In the genomic region with DNA sequence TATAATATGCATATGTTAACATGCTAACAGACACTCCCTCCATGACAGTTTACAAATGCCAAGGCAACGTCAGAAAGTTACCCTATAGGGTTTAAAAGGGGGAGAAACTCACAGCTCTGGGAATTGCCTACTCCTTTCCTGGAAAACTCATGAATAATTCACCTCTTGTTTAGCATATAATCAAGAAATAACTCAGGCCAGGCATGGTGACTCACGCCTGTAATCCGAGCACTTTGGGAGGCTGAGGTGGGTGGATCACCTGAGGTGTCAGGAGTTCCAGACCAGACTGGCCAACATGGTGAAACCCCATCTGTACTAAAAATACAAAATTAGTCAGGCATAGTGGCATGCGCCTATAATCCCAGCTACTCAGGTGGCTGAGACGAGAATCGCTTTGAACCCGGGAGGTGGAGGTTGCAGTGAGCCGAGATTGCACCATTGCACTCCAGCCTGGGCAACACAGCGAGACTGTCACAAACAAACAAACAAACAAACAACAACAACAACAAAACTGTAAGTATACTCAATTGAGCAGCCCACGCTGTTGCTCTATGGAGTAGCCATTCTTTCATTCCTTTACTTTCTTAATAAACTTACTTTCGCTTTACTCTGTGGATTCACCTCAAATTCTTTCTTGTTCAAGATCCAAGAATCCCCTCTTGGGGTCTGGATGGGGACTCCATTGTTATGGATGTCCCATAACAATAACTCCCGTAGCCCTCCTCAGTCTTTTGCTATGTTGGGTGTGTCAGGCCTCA, we compare ENCODE assay signal across 8 cellular contexts. TPM values are rescaled to one million over a fixed set of nuclear protein-coding genes. Genes with fewer than 3 reads are reported as not detected.
DNase-seq lines count a peak whose midpoint lies in the region; ATAC-seq and TF ChIP-seq lines count a peak whose summit lies in the region.
"Not testable (repeated sequence)": the region's sequence is repeated elsewhere in the genome, so short reads cannot be mapped to it uniquely, and the experiment has no call there.

No MANE protein-coding gene starts in this region.

- H3K36me3 Mint-ChIP-seq in WTC11 = peaks cover 23% of the 10 kb centered on the region

- ATAC-seq in WTC11 = peak; percentile 13; the same call in 1 of the 2 replicates

- H3K4me3 ChIP-seq in brain microvascular endothelial cell (ENCODE audit: low read depth, low read length); skeletal muscle cell (ENCODE audit: low read depth, low read length): not testable (repeated sequence)

- not testable (repeated sequence) for H3K27me3 Mint-ChIP-seq in WTC11 (ENCODE audit: low read depth)

- CTCF ChIA-PET in WTC11 (lab: Charles Lee) = not testable (repeated sequence)

- not testable (repeated sequence) for H3K36me3 ChIP-seq in brain microvascular endothelial cell (replicated peaks)

- not testable (repeated sequence) for H3K4me3 Mint-ChIP-seq in WTC11

- POLR2A ChIA-PET in WTC11 (lab: Charles Lee) = not testable (repeated sequence)

- TF ChIP-seq CTCF in WTC11 (IDR thresholded peaks at IDR 0.05); brain microvascular endothelial cell (IDR thresholded peaks at IDR 0.05; ENCODE audit: low read depth, low read length, missing control alignments): not testable (repeated sequence)

- DNase-seq in EL (peak; percentile 27), NCI-H2196 (lab: John Stamatoyannopoulos, UW; ENCODE audit: unreplicated experiment) (peak; percentile 10), brain microvascular endothelial cell (peak; percentile 62), iris pigment epithelial cell (ENCODE audit: low read depth) (peak; percentile 73), skeletal muscle cell (ENCODE audit: low read depth) (peak; percentile 11)
- not testable (repeated sequence) for DNase-seq in WTC11 (ENCODE audit: low spot score)
- peak; percentile 78 to 79 for DNase-seq in activated T-cell treated with anti-CD3 and anti-CD28 coated beads, Interleukin-2, amount 50 U/mL, for 48 hours
- peak; percentile 72 for DNase-seq in stimulated activated CD8-positive, alpha-beta memory T cell treated with anti-CD3 and anti-CD28 coated beads, Interleukin-4, amount 100 ng/mL, for 48 hours

- in situ Hi-C loops in brain microvascular endothelial cell (cut with HindIII; ENCODE audit: low pct_ligation_motif_present, low sequenced_read_pairs) = not testable (repeated sequence)

- H3K4me1 Mint-ChIP-seq in WTC11 = peaks cover 32% of the 10 kb centered on the region

- H3K27ac Mint-ChIP-seq in WTC11 = peak overlapping the region; percentile 71

- H3K9me3 Mint-ChIP-seq in WTC11 = not testable (repeated sequence)

- not testable (repeated sequence) for H3K27ac ChIP-seq in brain microvascular endothelial cell

- H3K27me3 ChIP-seq in brain microvascular endothelial cell (replicated peaks) = not testable (repeated sequence)

TF ChIP-seq in WTC11, 78 proteins besides CTCF, POLR2A, EP300 and RAD21:
- TF ChIP-seq ZNF121 (CRISPR knock-in tag; IDR thresholded peaks at IDR 0.05) = peak; percentile 34; the same call in 1 of the 2 replicates
- TF ChIP-seq NFATC4 (CRISPR knock-in tag; IDR thresholded peaks at IDR 0.05) = 0 out of 2 replicates have a peak, but pooled peaks have one; percentile 35
- 0 out of 2 replicates have a peak, but pooled peaks have one; percentile 43 for TF ChIP-seq ZNF671 (CRISPR knock-in tag; IDR thresholded peaks at IDR 0.05)

RNA-seq across cellular contexts. Expression of a gene that starts 30.0 kb away (rescaled TPM):
- 531 to 543 TPM (median 533 TPM) in 3 replicates for total RNA-seq in WTC11 (2021)
